17 cellular contexts compared by ENCODE assay signal in genomic region chr5:169789417-169789816, GRCh38.
DNase-seq lines count a peak whose midpoint lies in the region; ATAC-seq, FAIRE-seq and TF ChIP-seq lines count a peak whose summit lies in the region.
"Had no signal": no experiment of that assay in that cellular context is flagged by ENCODE, and none has a peak within 500 bp of the region (broad histone marks: within the 10 kb centered on the region; RNA-seq: fewer than 3 reads in every experiment).

No MANE protein-coding gene starts in this region.

- no peak overlapping the region for H3K27ac ChIP-seq in K562 (ENCODE audit: extremely low read depth, low read depth, low read length)
- H3K27ac ChIP-seq: BLaER1 treated with 17β-estradiol and CSF1 and Interleukin-3, amounts not matched to agents 10 nM and 100 nM; RWPE1 had no signal

- in situ Hi-C loops in K562 (cut with MboI), result no loop called here

- TF ChIP-seq EP300 in K562 (IDR thresholded peaks at IDR 0.05; ENCODE audit: low read length), result no peak

- H3K9ac ChIP-seq in K562 (ENCODE audit: insufficient read depth in 1 of 2, low read depth in 2 of 2, low read length in 2 of 2), result no peak overlapping the region
- H3K9ac ChIP-seq: BLaER1 treated with 17β-estradiol and CSF1 and Interleukin-3, amounts not matched to agents 10 nM and 100 nM had no signal

- no peak for TF ChIP-seq RAD21 in K562 (CRISPR knock-in tag; conservative IDR thresholded peaks at IDR 0.05 in 1 of 2, IDR thresholded peaks at IDR 0.05 in 1 of 2)

- H3K27me3 Mint-ChIP-seq in Caco-2 (ENCODE audit: insufficient read depth, unreplicated experiment), result no peaks in the 10 kb centered on the region

- no peaks in the 10 kb centered on the region for H3K36me3 Mint-ChIP-seq in Caco-2 (ENCODE audit: insufficient read depth, unreplicated experiment)
- H3K36me3 Mint-ChIP-seq in stimulated activated effector memory CD8-positive, alpha-beta T cell treated with anti-CD3 and anti-CD28 coated beads, Interleukin-12 subunit alpha, Interleukin-12 subunit beta, amount 100 ng/mL, for 72 hours, result peaks cover 36% of the 10 kb centered on the region

- H3K9me3 Mint-ChIP-seq in Caco-2 (ENCODE audit: unreplicated experiment), result peaks cover 21% of the 10 kb centered on the region
- H3K9me3 Mint-ChIP-seq in stimulated activated effector memory CD8-positive, alpha-beta T cell treated with anti-CD3 and anti-CD28 coated beads, Interleukin-12 subunit alpha, Interleukin-12 subunit beta, amount 100 ng/mL, for 72 hours, result no peaks in the 10 kb centered on the region

- no peaks in the 10 kb centered on the region for H3K27me3 ChIP-seq in Caco-2 (replicated peaks; ENCODE audit: control insufficient read depth, insufficient read depth, low read length)
- H3K27me3 ChIP-seq in K562 (ENCODE audit: control insufficient read depth in 2 of 2, insufficient read depth in 2 of 2, low read length in 2 of 2), result no peaks in the 10 kb centered on the region
- H3K27me3 ChIP-seq: BLaER1 treated with 17β-estradiol and CSF1 and Interleukin-3, amounts not matched to agents 10 nM and 100 nM had no signal

- TF ChIP-seq CTCF in Caco-2 (IDR thresholded peaks at IDR 0.05; ENCODE audit: insufficient read depth in 1 of 2, low read depth in 1 of 2, low read length in 1 of 2, severe bottlenecking in 1 of 2, unreplicated experiment in 1 of 2), result no peak
- no peak for TF ChIP-seq CTCF in K562 (IDR thresholded peaks at IDR 0.05 in 2 of 3, conservative IDR thresholded peaks at IDR 0.05 in 1 of 3; ENCODE audit: insufficient read depth in 2 of 3, low read depth in 1 of 3, low read length in 3 of 3)

- H3K79me2 ChIP-seq in K562 (ENCODE audit: control insufficient read depth, insufficient read depth, low read length), result no peaks in the 10 kb centered on the region

- H3K4me3 ChIP-seq in Caco-2 (ENCODE audit: low read depth, low read length) (no peak overlapping the region), K562 (no peak overlapping the region)
- H3K4me3 ChIP-seq: BLaER1 treated with 17β-estradiol and CSF1 and Interleukin-3, amounts not matched to agents 10 nM and 100 nM had no signal

- H3K4me2 ChIP-seq in K562 (ENCODE audit: insufficient read depth, low read length), result no peak overlapping the region
- H3K4me2 ChIP-seq: BLaER1 treated with 17β-estradiol and CSF1 and Interleukin-3, amounts not matched to agents 10 nM and 100 nM had no signal

- intact Hi-C loops in Caco-2 (cut with micrococcal nuclease; ENCODE audit: unreplicated experiment) (loop anchor here (1.0 kb wide), 1 partner anchor 9 kb away; no protein-coding TSS in a partner anchor), K562 (cut with micrococcal nuclease) (no loop called here), left cardiac atrium (cut with DNase I) (no loop called here)

- H3K9me1 ChIP-seq in K562 (ENCODE audit: control insufficient read depth, insufficient read depth, low read length), result no peaks in the 10 kb centered on the region

- H3K27ac Mint-ChIP-seq in Caco-2 (ENCODE audit: unreplicated experiment), result no peak overlapping the region
- H3K27ac Mint-ChIP-seq in stimulated activated effector memory CD8-positive, alpha-beta T cell treated with anti-CD3 and anti-CD28 coated beads, Interleukin-12 subunit alpha, Interleukin-12 subunit beta, amount 100 ng/mL, for 72 hours, result peak overlapping the region; percentile 8

- H3K36me3 ChIP-seq in Caco-2 (ENCODE audit: control insufficient read depth, insufficient read depth, low read length), result no peaks in the 10 kb centered on the region
- H3K36me3 ChIP-seq in K562 (ENCODE audit: control insufficient read depth, insufficient read depth, low read length), result no peaks in the 10 kb centered on the region

- DNase-seq in Caco-2 (peak in 1 of 2 experiments; percentile 48), NCI-H69 (lab: John Stamatoyannopoulos, UW) (peak; percentile 50), K562 (ENCODE audit: extremely low read depth in 1 of 4, low spot score in 3 of 4) (no peak), kidney glomerular epithelial cell (lab: John Stamatoyannopoulos, UW) (no peak), left cardiac atrium (no peak)
- DNase-seq in stimulated activated effector memory CD8-positive, alpha-beta T cell treated with anti-CD3 and anti-CD28 coated beads, Interleukin-12 subunit alpha, Interleukin-12 subunit beta, amount 100 ng/mL, for 72 hours (ENCODE audit: low spot score in 2 of 2), result no peak
- DNase-seq: DMS79 treated with DMSO at 0.1 percent for 48 hours, NCI-H1092, NCI-H2081, NCI-H2171 treated with DMSO at 0.1 percent for 48 hours, NCI-H446, NCI-H526 treated with DMSO at 0.1 percent for 48 hours, SIG-M5 had no signal

- peak overlapping the region; percentile 39 for H3K4me3 Mint-ChIP-seq in Caco-2 (ENCODE audit: unreplicated experiment)
- no peak overlapping the region for H3K4me3 Mint-ChIP-seq in stimulated activated effector memory CD8-positive, alpha-beta T cell treated with anti-CD3 and anti-CD28 coated beads, Interleukin-12 subunit alpha, Interleukin-12 subunit beta, amount 100 ng/mL, for 72 hours

- H3K9me3 ChIP-seq in Caco-2 (no peaks in the 10 kb centered on the region), K562 (replicated peaks; ENCODE audit: control insufficient read depth, insufficient read depth, low read depth, low read length) (no peaks in the 10 kb centered on the region)
- H3K9me3 ChIP-seq: BLaER1 treated with 17β-estradiol and CSF1 and Interleukin-3, amounts not matched to agents 10 nM and 100 nM had no signal

- BruUV-seq in Caco-2 (replicated peaks; lab: Mats Ljungman, UMichigan), result no TSS peak
- BruUV-seq in K562 (replicated peaks; lab: Mats Ljungman, UMichigan), result no TSS peak

- ATAC-seq in K562 (no peak), HG02678 (IDR thresholded peaks at IDR 0.05; ENCODE audit: unreplicated experiment) (no peak), left cardiac atrium (no peak)
- no peak for ATAC-seq in stimulated activated effector memory CD8-positive, alpha-beta T cell treated with anti-CD3 and anti-CD28 coated beads, Interleukin-12 subunit alpha, Interleukin-12 subunit beta, amount 100 ng/mL, for 72 hours

- peaks cover 46% of the 10 kb centered on the region for H3K4me1 Mint-ChIP-seq in Caco-2 (ENCODE audit: low read depth, unreplicated experiment)
- H3K4me1 Mint-ChIP-seq in stimulated activated effector memory CD8-positive, alpha-beta T cell treated with anti-CD3 and anti-CD28 coated beads, Interleukin-12 subunit alpha, Interleukin-12 subunit beta, amount 100 ng/mL, for 72 hours, result peaks cover 6% of the 10 kb centered on the region

- no peaks in the 10 kb centered on the region for H4K20me1 ChIP-seq in K562 (replicated peaks; ENCODE audit: control insufficient read depth, insufficient read depth, low read length)

- CTCF ChIA-PET in Caco-2 (lab: Charles Lee) (interaction anchor here (1.0 kb wide), 1 partner anchor 191 kb away, joined by 3 read pairs; the partner anchor contains the start of gene INSYN2B), K562 (lab: Yijun Ruan, JAX; ENCODE audit: low intra/inter-chr PET ratio) (no interaction called here)

- no peak for FAIRE-seq in K562 (lab: Jason Lieb, UNC)
- FAIRE-seq: H54 had no signal

- POLR2A ChIA-PET in Caco-2 (lab: Charles Lee), result no interaction called here
- POLR2A ChIA-PET in K562 (lab: Yijun Ruan, JAX), result interaction anchor here (1.3 kb wide), 1 partner anchor 14 kb away, joined by 3 read pairs; no protein-coding TSS in a partner anchor

- no peak overlapping the region for H2AFZ ChIP-seq in K562 (ENCODE audit: low read depth, low read length)

- TF ChIP-seq POLR2A in K562 (conservative IDR thresholded peaks at IDR 0.05), result no peak

- H3K4me1 ChIP-seq in Caco-2, result peaks cover 55% of the 10 kb centered on the region
- H3K4me1 ChIP-seq in K562 (replicated peaks in 1 of 2; ENCODE audit: control insufficient read depth in 2 of 2, insufficient read depth in 2 of 2, low read length in 2 of 2), result no peaks in the 10 kb centered on the region; a peak in 1 of 5 replicates

TF ChIP-seq in K562, 482 proteins besides CTCF, POLR2A, EP300 and RAD21:
- peak; percentile 67 for TF ChIP-seq SPI1 (IDR thresholded peaks at IDR 0.05; ENCODE audit: borderline replicate concordance, low read depth, low read length)
- TF ChIP-seq FOXA3 (CRISPR knock-in tag; conservative IDR thresholded peaks at IDR 0.05 in 1 of 2, IDR thresholded peaks at IDR 0.05 in 1 of 2), result peak in 1 of 2 experiments; percentile 30; a peak in 1 of 4 replicates
- TF ChIP-seq CEBPZ (IDR thresholded peaks at IDR 0.05; ENCODE audit: borderline replicate concordance, low read depth, low read length), result no peak
TF ChIP-seq in K562: peak in this region for 2.
